In the genomic region with DNA sequence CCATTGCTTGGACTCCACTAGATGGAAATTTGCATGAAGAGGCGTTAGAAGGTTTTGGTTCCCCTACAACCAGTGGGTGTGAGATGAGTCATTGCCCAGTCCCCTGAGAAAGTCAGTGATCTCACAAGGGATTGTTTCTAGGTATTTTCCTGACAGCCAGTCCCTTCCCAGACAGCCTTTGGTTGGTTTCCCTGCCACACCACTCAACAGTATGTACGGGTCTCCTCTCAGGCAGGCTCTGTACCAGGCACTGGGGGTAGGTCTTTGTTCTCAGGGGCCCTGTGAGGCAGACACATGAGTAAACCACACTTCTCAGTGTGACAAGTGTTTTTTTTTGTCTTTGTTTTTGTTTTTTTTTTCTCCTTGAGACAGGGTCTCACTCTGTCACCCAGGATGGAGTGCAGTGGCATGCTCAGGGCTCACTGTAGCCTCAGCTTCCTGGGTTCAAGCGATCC, we compare ENCODE assay signal across 7 cellular contexts.
DNase-seq lines count a peak whose midpoint lies in the region; ATAC-seq lines count a peak whose summit lies in the region.

No MANE protein-coding gene starts in this region.

- ATAC-seq in GM19025 (IDR thresholded peaks at IDR 0.05; ENCODE audit: low read depth, unreplicated experiment), result peak; percentile 68
- peak; percentile 72 for ATAC-seq in HG02798 (IDR thresholded peaks at IDR 0.05; ENCODE audit: poor library complexity, unreplicated experiment)

- peak; percentile 60 for DNase-seq in RKO (ENCODE audit: low spot score)
- peak; percentile 75 for DNase-seq in islet precursor cell
- DNase-seq in NCI-H510A (lab: John Stamatoyannopoulos, UW), result no peak
- DNase-seq in NCI-H2196 treated with DMSO at 0.1 percent for 48 hours (lab: John Stamatoyannopoulos, UW; ENCODE audit: unreplicated experiment), result no peak
- DNase-seq in SKM-1 (lab: John Stamatoyannopoulos, UW; ENCODE audit: unreplicated experiment), result no peak

Comparison
In these comparisons a context has a peak if more than half of its experiments do, and no peak if none do; other contexts are left out.
1. DNase-seq: peak in RKO (single experiment) and islet precursor cell (single experiment); none in NCI-H510A (single experiment), NCI-H2196 treated with DMSO at 0.1 percent for 48 hours (single experiment) and SKM-1 (single experiment).